Comparison of ENCODE assay signal across 12 cellular contexts in the genomic region with DNA sequence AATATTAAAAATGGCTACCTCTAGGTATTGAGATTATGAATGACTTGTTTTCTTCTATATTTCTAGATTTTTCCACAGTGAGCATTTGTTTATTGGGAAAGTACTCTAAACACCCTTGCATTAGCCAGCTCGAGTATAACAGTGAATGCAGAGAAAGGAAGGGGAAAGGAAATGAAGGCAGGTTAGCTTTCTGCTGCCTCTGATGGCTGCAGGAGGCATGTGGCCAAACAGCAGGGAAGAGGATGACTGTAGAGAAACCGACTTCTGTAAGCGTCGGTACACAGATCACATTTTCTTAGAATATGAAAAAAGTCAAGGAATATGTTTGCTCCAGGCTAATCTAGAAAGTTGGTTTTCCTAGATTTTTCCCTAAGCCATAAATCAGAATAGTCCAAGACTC. TPM values are rescaled to one million over a fixed set of nuclear protein-coding genes. Genes with fewer than 3 reads are reported as not detected.
DNase-seq lines count a peak whose midpoint lies in the region; ATAC-seq and TF ChIP-seq lines count a peak whose summit lies in the region.
"Had no signal": no experiment of that assay in that cellular context is flagged by ENCODE, and none has a peak within 500 bp of the region (broad histone marks: within the 10 kb centered on the region; RNA-seq: fewer than 3 reads in every experiment).

No MANE protein-coding gene starts in this region.

- H3K9me3 ChIP-seq in T-helper 17 cell (ENCODE audit: control insufficient read depth, low read length, poor library complexity, severe bottlenecking) (no peaks in the 10 kb centered on the region), osteoblast (ENCODE audit: low read depth, low read length) (no peaks in the 10 kb centered on the region), suprapubic skin (no peaks in the 10 kb centered on the region)

- no peaks in the 10 kb centered on the region for H3K9me3 Mint-ChIP-seq in activated CD4-positive, alpha-beta T cell treated with anti-CD3 and anti-CD28 coated beads, Interleukin-2, amount 10 ng/mL, durations not matched to agents 7 days and 5 days
- H3K9me3 Mint-ChIP-seq: stimulated activated memory B cell treated with anti-CD40 and anti-IgM and Interleukin-4, amounts not matched to agents 10 μg/mL and 1 μg/mL and 100 μg/mL, for 72 hours had no signal

- TF ChIP-seq EP300 in suprapubic skin (IDR thresholded peaks at IDR 0.05) = no peak

- H3K4me1 ChIP-seq in osteoblast (ENCODE audit: insufficient read depth, low read length) (no peaks in the 10 kb centered on the region), suprapubic skin (peaks cover 3% of the 10 kb centered on the region)

- H3K79me2 ChIP-seq in osteoblast (ENCODE audit: insufficient read depth, low read length) = peaks cover 2% of the 10 kb centered on the region

- peaks cover 22% of the 10 kb centered on the region for H3K4me1 Mint-ChIP-seq in activated CD4-positive, alpha-beta T cell treated with anti-CD3 and anti-CD28 coated beads, Interleukin-2, amount 10 ng/mL, durations not matched to agents 7 days and 5 days
- H3K4me1 Mint-ChIP-seq in T-helper 17 cell = peaks cover 43% of the 10 kb centered on the region

- H3K27me3 ChIP-seq in osteoblast (ENCODE audit: insufficient read depth, low read length) (no peaks in the 10 kb centered on the region), suprapubic skin (no peaks in the 10 kb centered on the region)

- no peak overlapping the region for H3K27ac Mint-ChIP-seq in activated CD4-positive, alpha-beta T cell treated with anti-CD3 and anti-CD28 coated beads, Interleukin-2, amount 10 ng/mL, durations not matched to agents 7 days and 5 days
- peak overlapping the region; percentile 41 for H3K27ac Mint-ChIP-seq in T-helper 17 cell
- H3K27ac Mint-ChIP-seq: activated CD4-positive, alpha-beta memory T cell treated with anti-CD3 and anti-CD28 coated beads, Interleukin-2, amount 10 ng/mL, durations not matched to agents 7 days and 5 days; stimulated activated memory B cell treated with anti-CD40 and anti-IgM and Interleukin-4, amounts not matched to agents 10 μg/mL and 1 μg/mL and 100 μg/mL, for 72 hours had no signal

- POLR2A ChIA-PET in activated CD4-positive, alpha-beta T cell treated with anti-CD3 and anti-CD28 coated beads, Interleukin-2, amount 10 ng/mL, durations not matched to agents 7 days and 5 days (lab: Charles Lee) = no interaction called here

- no peak overlapping the region for H2AFZ ChIP-seq in osteoblast (ENCODE audit: low read length)

- H3K27me3 Mint-ChIP-seq in activated CD4-positive, alpha-beta T cell treated with anti-CD3 and anti-CD28 coated beads, Interleukin-2, amount 10 ng/mL, durations not matched to agents 7 days and 5 days = no peaks in the 10 kb centered on the region
- no peaks in the 10 kb centered on the region for H3K27me3 Mint-ChIP-seq in T-helper 17 cell
- H3K27me3 Mint-ChIP-seq: activated CD4-positive, alpha-beta memory T cell treated with anti-CD3 and anti-CD28 coated beads, Interleukin-2, amount 10 ng/mL, durations not matched to agents 7 days and 5 days; stimulated activated memory B cell treated with anti-CD40 and anti-IgM and Interleukin-4, amounts not matched to agents 10 μg/mL and 1 μg/mL and 100 μg/mL, for 72 hours had no signal

- TF ChIP-seq POLR2A in suprapubic skin (IDR thresholded peaks at IDR 0.05) = no peak

- no peaks in the 10 kb centered on the region for H4K20me1 ChIP-seq in osteoblast (ENCODE audit: insufficient read depth, low read length)

- no peak overlapping the region for H3K4me3 ChIP-seq in osteoblast (ENCODE audit: insufficient read depth, low read length)
- no peak overlapping the region for H3K4me3 ChIP-seq in suprapubic skin

- DNase-seq in activated CD4-positive, alpha-beta T cell treated with anti-CD3 and anti-CD28 coated beads, Interleukin-2, amount 10 ng/mL, durations not matched to agents 7 days and 5 days = peak; percentile 32
- DNase-seq in activated CD4-positive, alpha-beta T cell treated with anti-CD3 and anti-CD28 coated beads for 4 hours = no peak
- no peak for DNase-seq in T-helper 17 cell
- peak; percentile 40 for DNase-seq in dermis blood vessel endothelial cell
- no peak for DNase-seq in osteoblast (ENCODE audit: insufficient read length, low spot score, missing footprints)
- DNase-seq in suprapubic skin (ENCODE audit: low spot score in 2 of 2) = no peak
- no peak for DNase-seq in NOMO-1 (lab: John Stamatoyannopoulos, UW; ENCODE audit: unreplicated experiment in 2 of 2)
- no peak for DNase-seq in NCI-H446 treated with DMSO at 0.1 percent for 48 hours (lab: John Stamatoyannopoulos, UW)
- DNase-seq: activated CD4-positive, alpha-beta memory T cell treated with anti-CD3 and anti-CD28 coated beads, Interleukin-2, amount 10 ng/mL, durations not matched to agents 7 days and 5 days; hypothalamus; NCI-H1930 had no signal

- no peak overlapping the region for H3K27ac ChIP-seq in osteoblast (ENCODE audit: low read depth, low read length)
- H3K27ac ChIP-seq in suprapubic skin = no peak overlapping the region

- H3K4me2 ChIP-seq in osteoblast (ENCODE audit: insufficient read depth, low read length) = peak overlapping the region; percentile 28

- peak; percentile 68 for ATAC-seq in T-helper 17 cell
- ATAC-seq: stimulated activated memory B cell treated with anti-CD40 and anti-IgM and Interleukin-4, amounts not matched to agents 10 μg/mL and 1 μg/mL and 100 μg/mL, for 72 hours had no signal

- CTCF ChIA-PET in activated CD4-positive, alpha-beta T cell treated with anti-CD3 and anti-CD28 coated beads, Interleukin-2, amount 10 ng/mL, durations not matched to agents 7 days and 5 days (lab: Charles Lee) = interaction anchor here (0.7 to 1.8 kb wide), 4 partner anchors 12 to 186 kb away, joined by 3 to 6 read pairs (median 3); no protein-coding TSS in a partner anchor

- no peak overlapping the region for H3K4me3 Mint-ChIP-seq in activated CD4-positive, alpha-beta T cell treated with anti-CD3 and anti-CD28 coated beads, Interleukin-2, amount 10 ng/mL, durations not matched to agents 7 days and 5 days
- peak overlapping the region; percentile 68 for H3K4me3 Mint-ChIP-seq in T-helper 17 cell
- H3K4me3 Mint-ChIP-seq: activated CD4-positive, alpha-beta memory T cell treated with anti-CD3 and anti-CD28 coated beads, Interleukin-2, amount 10 ng/mL, durations not matched to agents 7 days and 5 days; stimulated activated memory B cell treated with anti-CD40 and anti-IgM and Interleukin-4, amounts not matched to agents 10 μg/mL and 1 μg/mL and 100 μg/mL, for 72 hours had no signal

- H3K36me3 ChIP-seq in osteoblast (ENCODE audit: insufficient read depth, low read length) (no peaks in the 10 kb centered on the region), suprapubic skin (no peaks in the 10 kb centered on the region)

- peaks cover 7% of the 10 kb centered on the region for H3K36me3 Mint-ChIP-seq in activated CD4-positive, alpha-beta T cell treated with anti-CD3 and anti-CD28 coated beads, Interleukin-2, amount 10 ng/mL, durations not matched to agents 7 days and 5 days (ENCODE audit: low read depth)
- no peaks in the 10 kb centered on the region for H3K36me3 Mint-ChIP-seq in T-helper 17 cell (ENCODE audit: low read depth)

- WGBS in suprapubic skin = 20% methylated on average over 4 of the region's 4 CpGs

- TF ChIP-seq CTCF in osteoblast (IDR thresholded peaks at IDR 0.05; ENCODE audit: extremely low read depth, low read depth, low read length) (no peak), suprapubic skin (IDR thresholded peaks at IDR 0.05) (no peak)

RNA-seq across cellular contexts. Expression of a gene that starts 19.8 kb away (rescaled TPM):
- total RNA-seq in activated CD4-positive, alpha-beta T cell treated with anti-CD3 and anti-CD28 coated beads, Interleukin-2, amount 10 ng/mL, durations not matched to agents 7 days and 5 days = 10 to 100 TPM; 28.5 to 34.2 TPM
- total RNA-seq in T-helper 17 cell (10 to 100 TPM; 63.2 to 79.7 TPM), dermis blood vessel endothelial cell (31.8 and 48.3 TPM in 2 replicates), osteoblast (26.4 and 30.4 TPM in 2 replicates), suprapubic skin (10 to 100 TPM; 17.1 to 30.8 (median 24.9) TPM)

RNA-seq across cellular contexts. Expression of a gene that starts 58.8 kb away (rescaled TPM):
- total RNA-seq in activated CD4-positive, alpha-beta T cell treated with anti-CD3 and anti-CD28 coated beads, Interleukin-2, amount 10 ng/mL, durations not matched to agents 7 days and 5 days = under 1 TPM in 1 of 2 experiments, not detected in 1; 0.27 TPM
- not detected for total RNA-seq in T-helper 17 cell
- total RNA-seq in dermis blood vessel endothelial cell = 0.51 and 1.7 TPM in 2 replicates
- not detected in 2 replicates for total RNA-seq in osteoblast
- 10 to 100 TPM in 3 of 4 donors, 1 to 10 TPM in 1; 9.3 to 18.1 (median 15.1) TPM for total RNA-seq in suprapubic skin
- total RNA-seq: activated CD4-positive, alpha-beta memory T cell treated with anti-CD3 and anti-CD28 coated beads, Interleukin-2, amount 10 ng/mL, durations not matched to agents 7 days and 5 days had no signal

Comparison
In these comparisons a context has a peak if more than half of its experiments do, and no peak if none do; other contexts are left out.
1. DNase-seq: peak in activated CD4-positive, alpha-beta T cell treated with anti-CD3 and anti-CD28 coated beads, Interleukin-2, amount 10 ng/mL, durations not matched to agents 7 days and 5 days (single experiment) and dermis blood vessel endothelial cell (single experiment); none in activated CD4-positive, alpha-beta T cell treated with anti-CD3 and anti-CD28 coated beads for 4 hours (0 of 2), T-helper 17 cell (0 of 3), osteoblast (single experiment), suprapubic skin (0 of 2), NOMO-1 (0 of 2) and NCI-H446 treated with DMSO at 0.1 percent for 48 hours (single experiment).